ENCODE assay signal across 9 cellular contexts in genomic region chr9:33677506-33677809, GRCh38.
DNase-seq lines count a peak whose midpoint lies in the region; ATAC-seq and TF ChIP-seq lines count a peak whose summit lies in the region.
"Had no signal": no experiment of that assay in that cellular context is flagged by ENCODE, and none has a peak within 500 bp of the region (broad histone marks: within the 10 kb centered on the region; RNA-seq: fewer than 3 reads in every experiment).

No MANE protein-coding gene starts in this region.

- H3K4me1 Mint-ChIP-seq in T-cell = peaks cover 7 to 9% (median 7%) of the 10 kb centered on the region in 3 donors

- POLR2A ChIA-PET in T-cell (lab: Charles Lee) = no interaction called here

- DNase-seq in T-cell (no peak), gastrocnemius medialis (no peak), NCI-H526 treated with DMSO at 0.1 percent for 48 hours (lab: John Stamatoyannopoulos, UW) (no peak)
- no peak for DNase-seq in activated CD8-positive, alpha-beta memory T cell treated with anti-CD3 and anti-CD28 coated beads for 24 hours
- DNase-seq in NK-92 treated with Interleukin-12 subunit alpha and Interleukin-12 subunit beta, amount 100 ng/mL, for 24 hours (lab: John Stamatoyannopoulos, UW) = no peak

- H3K4me3 ChIP-seq in gastroesophageal sphincter = peak overlapping the region; percentile 36 to 71
- peak overlapping the region; percentile 69 to 72 (median 70) for H3K4me3 ChIP-seq in gastrocnemius medialis

- no peaks in the 10 kb centered on the region for H3K36me3 Mint-ChIP-seq in T-cell

- peak overlapping the region in 1 of 2 donors; percentile 81 for H3K27ac Mint-ChIP-seq in T-cell

- peaks cover 8% of the 10 kb centered on the region for H3K27me3 ChIP-seq in gastroesophageal sphincter
- peaks cover 0 to 14% (median 6%) of the 10 kb centered on the region in 3 donors for H3K27me3 ChIP-seq in gastrocnemius medialis

- peak overlapping the region; percentile 67 for H3K9ac ChIP-seq in ES-I3 (ENCODE audit: low read depth, low read length)

- H3K4me1 ChIP-seq in ES-I3 (ENCODE audit: insufficient read depth, low read length) (no peaks in the 10 kb centered on the region), gastroesophageal sphincter (peaks cover 0 to 8% (median 5%) of the 10 kb centered on the region in 3 donors), gastrocnemius medialis (peaks cover 0 to 3% of the 10 kb centered on the region in 2 donors)
- H3K4me1 ChIP-seq: SJSA1 had no signal

- CTCF ChIA-PET in T-cell (lab: Charles Lee) = no interaction called here

- in situ Hi-C loops in gastrocnemius medialis (cut with MboI; ENCODE audit: low sequenced_read_pairs in 4 of 4) = no loop called here

- H3K9me3 ChIP-seq in ES-I3 (ENCODE audit: control insufficient read depth, insufficient read depth, low read length) (no peaks in the 10 kb centered on the region), gastroesophageal sphincter (peaks cover 0 to 2% (median 0%) of the 10 kb centered on the region in 3 donors), gastrocnemius medialis (no peaks in the 10 kb centered on the region)
- H3K9me3 ChIP-seq: SJSA1 had no signal

- TF ChIP-seq EP300 in gastroesophageal sphincter (IDR thresholded peaks at IDR 0.05) = no peak

- H3K27ac ChIP-seq in gastroesophageal sphincter (peak overlapping the region; percentile 31 to 92 (median 90)), gastrocnemius medialis (peak overlapping the region; percentile 68 to 73 (median 70))
- H3K27ac ChIP-seq: SJSA1 had no signal

- WGBS in gastroesophageal sphincter (ENCODE audit: low coverage in 1 of 2), 2 donors = 31% methylated on average over 3 of the region's 3 CpGs

- TF ChIP-seq POLR2A in gastroesophageal sphincter (IDR thresholded peaks at IDR 0.05) = no peak
- no peak for TF ChIP-seq POLR2A in gastrocnemius medialis (IDR thresholded peaks at IDR 0.05)

- H3K4me3 Mint-ChIP-seq in T-cell = peak overlapping the region; percentile 90 to 96 (median 90)

- intact Hi-C loops in gastrocnemius medialis (cut with DNase I; ENCODE audit: low total_unique reads) = no loop called here

- TF ChIP-seq CTCF in gastroesophageal sphincter (IDR thresholded peaks at IDR 0.05) = no peak
- TF ChIP-seq CTCF in gastrocnemius medialis (IDR thresholded peaks at IDR 0.05 in 4 of 5, conservative IDR thresholded peaks at IDR 0.05 in 1 of 5) = no peak

- peaks cover 66 to 69% of the 10 kb centered on the region in 2 donors for H3K27me3 Mint-ChIP-seq in T-cell

- H3K9me3 Mint-ChIP-seq in T-cell = no peaks in the 10 kb centered on the region

- ATAC-seq in T-cell (replicated peaks in 1 of 4) = no peak
- ATAC-seq in gastroesophageal sphincter = no peak
- ATAC-seq in gastrocnemius medialis = no peak
- ATAC-seq in HG02938 (IDR thresholded peaks at IDR 0.05; ENCODE audit: unreplicated experiment) = no peak

- no peaks in the 10 kb centered on the region for H3K36me3 ChIP-seq in ES-I3 (ENCODE audit: insufficient read depth, low read length)
- no peaks in the 10 kb centered on the region for H3K36me3 ChIP-seq in gastroesophageal sphincter
- no peaks in the 10 kb centered on the region for H3K36me3 ChIP-seq in gastrocnemius medialis
- H3K36me3 ChIP-seq: SJSA1 had no signal
